In the genomic region with DNA sequence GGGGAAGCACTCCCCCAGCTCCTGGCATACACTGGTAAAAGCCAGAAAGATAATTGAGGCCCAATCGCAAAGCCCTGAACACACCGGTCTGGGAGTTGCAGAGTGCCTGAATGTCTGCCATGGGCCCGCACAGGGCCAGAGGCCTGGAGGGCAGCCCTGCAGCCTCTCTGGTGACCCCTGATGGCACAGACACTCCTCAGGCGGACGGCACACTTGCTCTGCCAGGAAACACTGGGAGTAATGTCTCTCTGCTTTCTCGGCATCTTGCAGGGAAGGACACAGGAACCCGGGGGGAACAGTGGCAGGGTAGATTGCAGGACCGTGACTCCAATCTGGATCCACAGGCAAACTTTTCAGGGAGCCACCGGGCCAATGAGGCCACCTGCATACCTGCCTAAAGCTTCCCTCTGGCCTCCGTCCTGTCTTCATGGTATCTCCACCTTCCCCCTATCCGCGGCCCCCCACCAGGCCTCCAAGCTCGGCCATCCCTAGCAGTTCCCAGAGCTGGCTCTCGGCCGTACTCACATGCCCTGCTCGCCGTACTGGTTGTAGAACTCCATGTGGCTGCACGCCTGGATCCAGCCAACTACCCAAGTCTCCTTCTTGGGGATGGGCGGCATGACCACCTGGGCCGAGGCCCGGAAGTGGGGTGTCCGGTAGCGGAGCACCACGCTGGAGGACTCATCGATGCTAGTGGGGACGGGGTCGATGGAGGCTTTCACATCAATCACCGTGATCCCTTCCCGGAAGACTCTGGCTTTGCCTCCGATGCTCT, we compare ENCODE assay signal across 8 cellular contexts. TPM values are rescaled to one million over a fixed set of nuclear protein-coding genes. Genes with fewer than 3 reads are reported as not detected.
DNase-seq lines count a peak whose midpoint lies in the region; ATAC-seq and TF ChIP-seq lines count a peak whose summit lies in the region.

No MANE protein-coding gene starts in this region.

- dilution Hi-C loops in mammary epithelial cell (cut with HindIII; ENCODE audit: low sequenced_read_pairs): no loop called here

- peak; percentile 23 for ATAC-seq in activated T-helper 17 cell treated with anti-CD3 and anti-CD28 coated beads, Interleukin-2, amount 50 U/mL, for 72 hours (replicated peaks)
- peak; percentile 13 to 31 (median 23) for ATAC-seq in right lobe of liver
- ATAC-seq in upper lobe of right lung: peak; percentile 36
- no peak for ATAC-seq in GM21723 (IDR thresholded peaks at IDR 0.05; ENCODE audit: unreplicated experiment)
- no peak for ATAC-seq in HG03439 (IDR thresholded peaks at IDR 0.05; ENCODE audit: unreplicated experiment)

- TF ChIP-seq CTCF in MCF 10A (IDR thresholded peaks at IDR 0.05; ENCODE audit: unreplicated experiment): no peak
- no peak for TF ChIP-seq CTCF in mammary epithelial cell (conservative IDR thresholded peaks at IDR 0.05 in 1 of 2, IDR thresholded peaks at IDR 0.05 in 1 of 2; ENCODE audit: extremely low read depth in 1 of 2, insufficient read depth in 1 of 2, low read depth in 1 of 2, low read length in 2 of 2)
- no peak for TF ChIP-seq CTCF in right lobe of liver (IDR thresholded peaks at IDR 0.05)
- peak; percentile 33 for TF ChIP-seq CTCF in upper lobe of right lung (IDR thresholded peaks at IDR 0.05)

- H3K9me3 ChIP-seq in mammary epithelial cell (replicated peaks; ENCODE audit: insufficient read depth, low read length): no peaks in the 10 kb centered on the region
- H3K9me3 ChIP-seq in right lobe of liver: no peaks in the 10 kb centered on the region
- no peaks in the 10 kb centered on the region for H3K9me3 ChIP-seq in upper lobe of right lung

- H3K36me3 Mint-ChIP-seq in MCF 10A (ENCODE audit: insufficient read depth, unreplicated experiment): no peaks in the 10 kb centered on the region
- peaks cover 59% of the 10 kb centered on the region for H3K36me3 Mint-ChIP-seq in activated T-helper 17 cell treated with anti-CD3 and anti-CD28 coated beads, Interleukin-2, amount 50 U/mL, for 72 hours (ENCODE audit: low read depth)

- H3K27me3 Mint-ChIP-seq in MCF 10A (ENCODE audit: insufficient read depth, unreplicated experiment): no peaks in the 10 kb centered on the region
- H3K27me3 Mint-ChIP-seq in activated T-helper 17 cell treated with anti-CD3 and anti-CD28 coated beads, Interleukin-2, amount 50 U/mL, for 72 hours: no peaks in the 10 kb centered on the region

- no peaks in the 10 kb centered on the region for H3K4me1 Mint-ChIP-seq in MCF 10A (ENCODE audit: insufficient read depth, unreplicated experiment)
- H3K4me1 Mint-ChIP-seq in activated T-helper 17 cell treated with anti-CD3 and anti-CD28 coated beads, Interleukin-2, amount 50 U/mL, for 72 hours: peaks cover 14% of the 10 kb centered on the region

- CTCF ChIA-PET in MCF 10A (lab: Yijun Ruan, JAX): no interaction called here
- CTCF ChIA-PET in mammary epithelial cell (lab: Charles Lee; ENCODE audit: low non-redundant PET): no interaction called here

- H3K36me3 ChIP-seq in mammary epithelial cell (ENCODE audit: insufficient read depth, low read length): no peaks in the 10 kb centered on the region
- no peaks in the 10 kb centered on the region for H3K36me3 ChIP-seq in right lobe of liver
- no peaks in the 10 kb centered on the region for H3K36me3 ChIP-seq in upper lobe of right lung

- no peak overlapping the region for H3K27ac Mint-ChIP-seq in MCF 10A (ENCODE audit: low read depth, unreplicated experiment)
- peak overlapping the region; percentile 93 for H3K27ac Mint-ChIP-seq in activated T-helper 17 cell treated with anti-CD3 and anti-CD28 coated beads, Interleukin-2, amount 50 U/mL, for 72 hours

- in situ Hi-C loops in mammary epithelial cell (cut with MboI; ENCODE audit: low sequenced_read_pairs in 2 of 2): no loop called here

- H3K4me1 ChIP-seq in mammary epithelial cell (ENCODE audit: insufficient read depth, low read length) (no peaks in the 10 kb centered on the region), right lobe of liver (no peaks in the 10 kb centered on the region), upper lobe of right lung (peaks cover 22% of the 10 kb centered on the region)

- no peak overlapping the region for H3K9ac ChIP-seq in mammary epithelial cell (ENCODE audit: insufficient read depth, low read length)

- POLR2A ChIA-PET in MCF 10A (lab: Yijun Ruan, JAX): no interaction called here

- peak overlapping the region; percentile 19 for H3K4me3 Mint-ChIP-seq in MCF 10A (ENCODE audit: unreplicated experiment)
- peak overlapping the region; percentile 94 for H3K4me3 Mint-ChIP-seq in activated T-helper 17 cell treated with anti-CD3 and anti-CD28 coated beads, Interleukin-2, amount 50 U/mL, for 72 hours

- H3K4me3 ChIP-seq in mammary epithelial cell (replicated peaks in 1 of 3; ENCODE audit: insufficient read depth in 1 of 3, low read depth in 2 of 3, low read length in 3 of 3): no peak overlapping the region
- peak overlapping the region; percentile 16 to 64 (median 32) for H3K4me3 ChIP-seq in right lobe of liver
- peak overlapping the region; percentile 67 for H3K4me3 ChIP-seq in upper lobe of right lung

- no peak overlapping the region for H2AFZ ChIP-seq in mammary epithelial cell (ENCODE audit: low read depth, low read length)

- H3K27ac ChIP-seq in mammary epithelial cell (ENCODE audit: insufficient read depth, low read depth, low read length): no peak overlapping the region
- peak overlapping the region; percentile 27 to 87 (median 74) for H3K27ac ChIP-seq in right lobe of liver
- peak overlapping the region; percentile 84 for H3K27ac ChIP-seq in upper lobe of right lung

- H3K79me2 ChIP-seq in mammary epithelial cell (ENCODE audit: insufficient read depth, low read length): no peaks in the 10 kb centered on the region

- no peak overlapping the region for H3K4me2 ChIP-seq in mammary epithelial cell (ENCODE audit: insufficient read depth, low read depth, low read length)

- H4K20me1 ChIP-seq in mammary epithelial cell (ENCODE audit: insufficient read depth, low read length): no peaks in the 10 kb centered on the region

- BruUV-seq in MCF 10A (replicated peaks; lab: Mats Ljungman, UMichigan) (no TSS peak), mammary epithelial cell (replicated peaks; lab: Mats Ljungman, UMichigan) (no TSS peak)

- peaks cover 14% of the 10 kb centered on the region for H3K27me3 ChIP-seq in mammary epithelial cell (ENCODE audit: insufficient read depth, low read length)
- H3K27me3 ChIP-seq in right lobe of liver: no peaks in the 10 kb centered on the region
- H3K27me3 ChIP-seq in upper lobe of right lung: no peaks in the 10 kb centered on the region

- 94% methylated on average over 18 of the region's 30 CpGs for WGBS in mammary epithelial cell (ENCODE audit: low coverage, missing lambda C conversion rate)
- WGBS in right lobe of liver (ENCODE audit: insufficient coverage, low coverage, low lambda C conversion rate, missing lambda C conversion rate): 41% methylated on average over 13 of the region's 30 CpGs

- H3K9me3 Mint-ChIP-seq in MCF 10A (ENCODE audit: unreplicated experiment): no peaks in the 10 kb centered on the region
- H3K9me3 Mint-ChIP-seq in activated T-helper 17 cell treated with anti-CD3 and anti-CD28 coated beads, Interleukin-2, amount 50 U/mL, for 72 hours: no peaks in the 10 kb centered on the region

- DNase-seq in MCF 10A (ENCODE audit: unreplicated experiment): no peak
- no peak for DNase-seq in mammary epithelial cell
- peak in 1 of 3 donors; percentile 47 for DNase-seq in right lobe of liver
- no peak for DNase-seq in upper lobe of right lung
- no peak for DNase-seq in GM19238 (ENCODE audit: insufficient read length, low spot score)

- TF ChIP-seq POLR2A in right lobe of liver (IDR thresholded peaks at IDR 0.05): no peak

- intact Hi-C loops in MCF 10A (cut with micrococcal nuclease) (no loop called here), mammary epithelial cell (cut with micrococcal nuclease) (no loop called here), right lobe of liver (cut with DNase I) (no loop called here), upper lobe of right lung (cut with DNase I) (no loop called here)

RNA-seq across cellular contexts. Expression of a gene that starts 0.8 kb away (rescaled TPM):
- total RNA-seq in MCF 10A (2022): 0.40 and 0.54 TPM in 2 replicates
- total RNA-seq in mammary epithelial cell: under 1 TPM; 0.42 to 0.67 TPM
- 0.52 TPM for polyA plus RNA-seq in mammary epithelial cell
- 0.47 TPM for polyA minus RNA-seq in mammary epithelial cell
- 10 to 100 TPM; 29.1 to 50.2 TPM for total RNA-seq in activated T-helper 17 cell treated with anti-CD3 and anti-CD28 coated beads, Interleukin-2, amount 50 U/mL, for 72 hours
- 1 to 10 TPM in 4 of 6 experiments, under 1 TPM in 2; 0.92 to 2.4 (median 1.6) TPM for total RNA-seq in right lobe of liver
- 14.8 TPM for total RNA-seq in upper lobe of right lung

RNA-seq across cellular contexts. Expression of a gene that starts 14.0 kb away (rescaled TPM):
- total RNA-seq in MCF 10A (2022): not detected in 2 replicates
- total RNA-seq in mammary epithelial cell: under 1 TPM in 1 of 2 donors, not detected in 1; 0.50 TPM
- polyA plus RNA-seq in mammary epithelial cell: not detected
- not detected for polyA minus RNA-seq in mammary epithelial cell
- total RNA-seq in activated T-helper 17 cell treated with anti-CD3 and anti-CD28 coated beads, Interleukin-2, amount 50 U/mL, for 72 hours: not detected
- total RNA-seq in right lobe of liver: under 1 TPM in 5 of 6 experiments, not detected in 1; 0.11 to 0.43 (median 0.22) TPM
- total RNA-seq in upper lobe of right lung: 1.5 TPM

Comparison
In these comparisons a context has a peak if more than half of its experiments do, and no peak if none do; other contexts are left out.
1. H3K4me3 ChIP-seq: peak in right lobe of liver (3 of 3) and upper lobe of right lung (single experiment); none in mammary epithelial cell (0 of 3).
2. ATAC-seq: peak in activated T-helper 17 cell treated with anti-CD3 and anti-CD28 coated beads, Interleukin-2, amount 50 U/mL, for 72 hours (single experiment), right lobe of liver (4 of 4) and upper lobe of right lung (single experiment); none in GM21723 (single experiment) and HG03439 (single experiment).